ENCODE assay signal across 21 cellular contexts in genomic region chr2:2762166-2762897, GRCh38.
"Had no signal": no experiment of that assay in that cellular context is flagged by ENCODE, and none has a peak within 500 bp of the region (broad histone marks: within the 10 kb centered on the region; RNA-seq: fewer than 3 reads in every experiment).

No MANE protein-coding gene starts in this region.

- H3K27me3 Mint-ChIP-seq: activated B cell treated with CpG ODN at 0.5 μM for 24 hours; activated CD4-positive, alpha-beta T cell treated with anti-CD3 and anti-CD28 coated beads, Interleukin-2, amount 10 ng/mL, durations not matched to agents 24 days and 14 days; activated CD8-positive, alpha-beta memory T cell treated with anti-CD3 and anti-CD28 coated beads, Interleukin-2, amount 10 ng/mL, durations not matched to agents 7 days and 5 days; activated naive CD4-positive, alpha-beta T cell treated with anti-CD3 and anti-CD28 coated beads, Interleukin-2, amount 50 U/mL, for 24 hours; activated T-cell treated with anti-CD3 and anti-CD28 coated beads, Interleukin-2, amount 50 U/mL, for 24 hours had no signal

- H3K36me3 Mint-ChIP-seq: activated CD8-positive, alpha-beta memory T cell treated with anti-CD3 and anti-CD28 coated beads, Interleukin-2, amount 10 ng/mL, durations not matched to agents 7 days and 5 days; activated naive CD4-positive, alpha-beta T cell treated with anti-CD3 and anti-CD28 coated beads, Interleukin-2, amount 50 U/mL, for 24 hours had no signal

- H3K4me3 Mint-ChIP-seq: activated B cell treated with CpG ODN at 0.5 μM for 24 hours; activated CD4-positive, alpha-beta T cell treated with anti-CD3 and anti-CD28 coated beads, Interleukin-2, amount 10 ng/mL, durations not matched to agents 24 days and 14 days; activated CD8-positive, alpha-beta memory T cell treated with anti-CD3 and anti-CD28 coated beads, Interleukin-2, amount 10 ng/mL, durations not matched to agents 7 days and 5 days; activated naive CD4-positive, alpha-beta T cell treated with anti-CD3 and anti-CD28 coated beads, Interleukin-2, amount 50 U/mL, for 24 hours; activated T-cell treated with anti-CD3 and anti-CD28 coated beads, Interleukin-2, amount 50 U/mL, for 24 hours; activated T-helper 1 cell treated with anti-CD3 and anti-CD28 coated beads, Interleukin-12 subunit alpha, Interleukin-12 subunit beta, Interleukin-2, Interleukin-4 antibody, amounts not matched to agents 30 ng/mL and 10 ng/mL and 1 ng/mL, durations not matched to agents 14 hours and 24 hours and 36 hours; T-helper 1 cell treated with Interleukin-12 subunit alpha and Interleukin-12 subunit beta and Interleukin-4 antibody, amounts not matched to agents 30 μg/mL and 1 μg/mL, for 36 hours had no signal

- DNase-seq: activated B cell treated with CpG ODN at 0.5 μM for 24 hours; activated CD4-positive, alpha-beta T cell treated with anti-CD3 and anti-CD28 coated beads for 1 hour; activated CD4-positive, alpha-beta T cell treated with anti-CD3 and anti-CD28 coated beads, Interleukin-2, amount 10 ng/mL, durations not matched to agents 24 days and 14 days; activated CD4-positive, alpha-beta T cell treated with anti-CD3 and anti-CD28 coated beads, Interleukin-2, amount 50 U/mL, for 48 hours; activated CD8-positive, alpha-beta memory T cell treated with anti-CD3 and anti-CD28 coated beads, Interleukin-2, amount 10 ng/mL, durations not matched to agents 7 days and 5 days; activated effector memory CD4-positive, alpha-beta T cell treated with Interleukin-2 at 50 U/mL for 16 hours; activated naive CD4-positive, alpha-beta T cell; activated T-cell treated with anti-CD3 and anti-CD28 coated beads, Interleukin-2, amount 50 U/mL, for 24 hours; aorta; IMR-90; KBM-7; NCI-H1048; NCI-H146; NCI-H2029 treated with DMSO at 0.1 percent for 48 hours; NCI-H510A treated with DMSO at 0.1 percent for 48 hours; PC-3; SHP77 treated with DMSO at 0.1 percent for 48 hours had no signal

- H3K4me1 Mint-ChIP-seq: activated B cell treated with CpG ODN at 0.5 μM for 24 hours; activated CD4-positive, alpha-beta T cell treated with anti-CD3 and anti-CD28 coated beads, Interleukin-2, amount 10 ng/mL, durations not matched to agents 24 days and 14 days; activated CD8-positive, alpha-beta memory T cell treated with anti-CD3 and anti-CD28 coated beads, Interleukin-2, amount 10 ng/mL, durations not matched to agents 7 days and 5 days; activated naive CD4-positive, alpha-beta T cell treated with anti-CD3 and anti-CD28 coated beads, Interleukin-2, amount 50 U/mL, for 24 hours had no signal

- H3K27ac Mint-ChIP-seq: activated B cell treated with CpG ODN at 0.5 μM for 24 hours; activated CD4-positive, alpha-beta T cell treated with anti-CD3 and anti-CD28 coated beads, Interleukin-2, amount 10 ng/mL, durations not matched to agents 24 days and 14 days; activated CD8-positive, alpha-beta memory T cell treated with anti-CD3 and anti-CD28 coated beads, Interleukin-2, amount 10 ng/mL, durations not matched to agents 7 days and 5 days; activated naive CD4-positive, alpha-beta T cell treated with anti-CD3 and anti-CD28 coated beads, Interleukin-2, amount 50 U/mL, for 24 hours; activated T-cell treated with anti-CD3 and anti-CD28 coated beads, Interleukin-2, amount 50 U/mL, for 24 hours; activated T-helper 1 cell treated with anti-CD3 and anti-CD28 coated beads, Interleukin-12 subunit alpha, Interleukin-12 subunit beta, Interleukin-2, Interleukin-4 antibody, amounts not matched to agents 30 ng/mL and 10 ng/mL and 1 ng/mL, durations not matched to agents 14 hours and 24 hours and 36 hours; T-helper 1 cell treated with Interleukin-12 subunit alpha and Interleukin-12 subunit beta and Interleukin-4 antibody, amounts not matched to agents 30 μg/mL and 1 μg/mL, for 36 hours had no signal

- FAIRE-seq: bronchial epithelial cell had no signal

- H3K9me3 Mint-ChIP-seq: activated CD4-positive, alpha-beta T cell treated with anti-CD3 and anti-CD28 coated beads, Interleukin-2, amount 10 ng/mL, durations not matched to agents 24 days and 14 days; activated naive CD4-positive, alpha-beta T cell treated with anti-CD3 and anti-CD28 coated beads, Interleukin-2, amount 50 U/mL, for 24 hours; activated T-helper 1 cell treated with anti-CD3 and anti-CD28 coated beads, Interleukin-12 subunit alpha, Interleukin-12 subunit beta, Interleukin-2, Interleukin-4 antibody, amounts not matched to agents 30 ng/mL and 10 ng/mL and 1 ng/mL, durations not matched to agents 14 hours and 24 hours and 36 hours had no signal
